Comparison of ENCODE assay signal across 12 cellular contexts in the genomic region with DNA sequence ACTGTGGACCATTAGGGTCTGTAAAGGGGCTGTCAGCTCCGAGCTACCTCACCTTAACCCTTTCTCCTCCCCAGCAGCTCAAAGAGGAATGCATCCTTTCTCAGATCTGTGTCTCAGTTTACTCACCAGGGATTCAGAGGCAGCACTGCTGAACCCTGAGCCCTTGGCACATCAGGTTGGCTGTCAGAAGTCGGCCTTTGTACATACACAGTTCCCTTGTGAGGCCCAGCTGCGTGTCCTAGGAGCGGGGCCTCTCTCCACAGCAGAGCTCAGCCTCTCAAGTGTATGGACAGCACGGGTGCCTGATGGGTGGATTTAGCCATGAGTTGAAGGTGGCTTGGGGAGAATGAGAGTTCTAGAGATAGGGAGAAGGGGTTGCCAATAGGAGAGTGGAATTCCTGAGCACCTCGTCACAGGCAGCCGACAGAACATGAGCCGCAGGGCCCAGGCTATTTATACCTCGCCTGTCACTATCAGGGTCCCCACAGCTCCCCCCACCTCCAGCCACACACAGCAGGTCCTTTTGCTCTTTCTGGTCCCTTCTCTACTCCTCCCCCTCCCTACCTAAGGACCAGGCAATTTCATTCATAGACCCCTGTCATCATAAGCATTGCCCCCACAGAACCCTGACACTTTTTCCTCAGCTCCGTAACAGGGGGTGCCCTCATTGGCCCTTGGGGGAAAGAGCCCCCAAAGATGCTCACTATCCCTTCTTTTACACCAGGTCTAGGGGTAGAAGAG. TPM values are rescaled to one million over a fixed set of nuclear protein-coding genes. Genes with fewer than 3 reads are reported as not detected.
DNase-seq lines count a peak whose midpoint lies in the region; ATAC-seq and TF ChIP-seq lines count a peak whose summit lies in the region.
"Had no signal": no experiment of that assay in that cellular context is flagged by ENCODE, and none has a peak within 500 bp of the region (broad histone marks: within the 10 kb centered on the region; RNA-seq: fewer than 3 reads in every experiment).

No MANE protein-coding gene starts in this region.

- peak overlapping the region; percentile 36 for H2BK12ac ChIP-seq in neuronal stem cell (ENCODE audit: low read length)

- peak; percentile 75 for DNase-seq in AG10803 (ENCODE audit: low read depth)
- DNase-seq in SJCRH30, result peak; percentile 67 to 74
- DNase-seq in fibroblast of peridontal ligament (ENCODE audit: extremely low read depth), result peak; percentile 62
- no peak for DNase-seq in neuronal stem cell (ENCODE audit: low spot score)
- no peak for DNase-seq in DMS53 (lab: John Stamatoyannopoulos, UW)
- DNase-seq in SKM-1 treated with dmso at 0.1 percent for 144 hours (lab: John Stamatoyannopoulos, UW; ENCODE audit: unreplicated experiment), result no peak
- DNase-seq in cerebellum (ENCODE audit: low spot score), result no peak
- DNase-seq: activated naive CD4-positive, alpha-beta T cell treated with anti-CD3 and anti-CD28 coated beads, Interleukin-2, amount 10 ng/mL, durations not matched to agents 7 days and 5 days had no signal

- H2AFZ ChIP-seq in neuronal stem cell (ENCODE audit: low read length), result peak overlapping the region; percentile 79
- H2AFZ ChIP-seq: parathyroid adenoma had no signal

- H2BK15ac ChIP-seq in neuronal stem cell (ENCODE audit: low read length), result peak overlapping the region; percentile 2

- no peak overlapping the region for H2BK5ac ChIP-seq in neuronal stem cell (ENCODE audit: low read length)

- no peak for ATAC-seq in GM21723 (IDR thresholded peaks at IDR 0.05; ENCODE audit: unreplicated experiment)

- peak overlapping the region; percentile 78 for H3K18ac ChIP-seq in neuronal stem cell (ENCODE audit: low read length)

- no peak overlapping the region for H3K4me2 ChIP-seq in neuronal stem cell (ENCODE audit: insufficient read depth, low read length, poor library complexity, severe bottlenecking)

- H3K36me3 ChIP-seq in SJCRH30, result peaks cover 3% of the 10 kb centered on the region; the same call in 1 of the 2 replicates
- H3K36me3 ChIP-seq in neuronal stem cell (replicated peaks in 1 of 2; ENCODE audit: control insufficient read depth in 2 of 2, insufficient read depth in 2 of 2, low read length in 2 of 2), result no peaks in the 10 kb centered on the region

- no peak overlapping the region for H2BK120ac ChIP-seq in neuronal stem cell (ENCODE audit: low read depth, low read length)

- H3K14ac ChIP-seq in neuronal stem cell (ENCODE audit: low read length), result no peak overlapping the region

- no peak overlapping the region for H3K4me3 ChIP-seq in AG10803 (ENCODE audit: low read length)
- peak overlapping the region; percentile 17 for H3K4me3 ChIP-seq in SJCRH30
- H3K4me3 ChIP-seq in neuronal stem cell (ENCODE audit: low read length in 2 of 2), result no peak overlapping the region

- H3K27ac ChIP-seq in SJCRH30 (peak overlapping the region; percentile 58), neuronal stem cell (replicated peaks; ENCODE audit: low read length) (peak overlapping the region; percentile 68)
- H3K27ac ChIP-seq: parathyroid adenoma had no signal

- no peaks in the 10 kb centered on the region for H3K27me3 ChIP-seq in SJCRH30
- H3K27me3 ChIP-seq in neuronal stem cell (ENCODE audit: control insufficient read depth in 3 of 3, insufficient read depth in 3 of 3, low read depth in 1 of 3, low read length in 3 of 3), result no peaks in the 10 kb centered on the region

- WGBS in neuronal stem cell (ENCODE audit: extremely low coverage in 2 of 2, insufficient read length in 2 of 2, insufficient replicate concordance in 1 of 2), 2 donors, result no CpG with 5 or more reads among the region's 10 CpGs

- H4K91ac ChIP-seq in neuronal stem cell (ENCODE audit: low read depth, low read length, poor library complexity), result no peak overlapping the region

- H3K4me1 ChIP-seq in SJCRH30 (peaks cover 25% of the 10 kb centered on the region), neuronal stem cell (ENCODE audit: control insufficient read depth in 2 of 2, insufficient read depth in 1 of 2, low read depth in 1 of 2, low read length in 2 of 2) (peaks cover 29 to 36% of the 10 kb centered on the region in 2 donors)

- TF ChIP-seq CTCF in AG10803 (conservative IDR thresholded peaks at IDR 0.05; ENCODE audit: low read length), result no peak

- peak overlapping the region; percentile 47 for H2AK5ac ChIP-seq in neuronal stem cell (ENCODE audit: low read depth, low read length)

- H3K4ac ChIP-seq in neuronal stem cell (ENCODE audit: low read length), result no peak overlapping the region

- H3K23ac ChIP-seq in neuronal stem cell (ENCODE audit: low read depth, low read length, poor library complexity), result no peak overlapping the region

- peaks cover 2% of the 10 kb centered on the region for H3K79me1 ChIP-seq in neuronal stem cell (ENCODE audit: low read depth, low read length)

- no peak overlapping the region for H4K8ac ChIP-seq in neuronal stem cell (ENCODE audit: low read depth, low read length)

- H3K9me3 ChIP-seq in SJCRH30 (replicated peaks) (no peaks in the 10 kb centered on the region), neuronal stem cell (replicated peaks in 1 of 2; ENCODE audit: control insufficient read depth in 2 of 2, insufficient read depth in 1 of 2, low read depth in 1 of 2, low read length in 2 of 2) (no peaks in the 10 kb centered on the region)

- H3K9ac ChIP-seq in neuronal stem cell (ENCODE audit: low read depth, low read length, poor library complexity), result no peak overlapping the region
- H3K9ac ChIP-seq: parathyroid adenoma had no signal

RNA-seq across cellular contexts. Expression of a gene that starts 2.1 kb away (rescaled TPM):
- total RNA-seq in SJCRH30 (2014; rRNA removed; shearing (Covaris generic)), result 158 and 172 TPM in 2 replicates
- polyA plus RNA-seq in neuronal stem cell (2013, experiment 1 of 2), result 17.5 TPM
- polyA plus RNA-seq in neuronal stem cell (2013, experiment 2 of 2), result 17.4 TPM
- 43.4 TPM for total RNA-seq in cerebellum

RNA-seq across cellular contexts. Expression of a gene that starts 34.5 kb away (rescaled TPM):
- 95.8 and 115 TPM in 2 replicates for total RNA-seq in SJCRH30 (2014; rRNA removed; shearing (Covaris generic))
- 216 TPM for polyA plus RNA-seq in neuronal stem cell (2013, experiment 1 of 2)
- polyA plus RNA-seq in neuronal stem cell (2013, experiment 2 of 2), result 208 TPM
- total RNA-seq in cerebellum, result 58.4 TPM

RNA-seq across cellular contexts. Expression of a gene that starts 36.4 kb away (rescaled TPM):
- 11.8 and 16.5 TPM in 2 replicates for total RNA-seq in SJCRH30 (2014; rRNA removed; shearing (Covaris generic))
- polyA plus RNA-seq in neuronal stem cell (2013, experiment 1 of 2), result 59.8 TPM
- polyA plus RNA-seq in neuronal stem cell (2013, experiment 2 of 2), result 63.1 TPM
- 79.1 TPM for total RNA-seq in cerebellum

RNA-seq across cellular contexts. Expression of a gene that starts 52.5 kb away (rescaled TPM):
- total RNA-seq in SJCRH30 (2014; rRNA removed; shearing (Covaris generic)), result not detected in 2 replicates
- 0.56 TPM for polyA plus RNA-seq in neuronal stem cell (2013, experiment 1 of 2)
- polyA plus RNA-seq in neuronal stem cell (2013, experiment 2 of 2), result 0.76 TPM
- 0.45 TPM for total RNA-seq in cerebellum
- total RNA-seq: glomerular endothelial cell, NCI-H460 had no signal

Comparison
In these comparisons a context has a peak if more than half of its experiments do, and no peak if none do; other contexts are left out.
1. DNase-seq: peak in AG10803 (single experiment), SJCRH30 (2 of 2) and fibroblast of peridontal ligament (single experiment); none in neuronal stem cell (single experiment), DMS53 (single experiment), SKM-1 treated with dmso at 0.1 percent for 144 hours (single experiment) and cerebellum (single experiment).